Comparison of ENCODE assay signal across 19 cellular contexts in genomic region chr17:75400326-75400939, GRCh38. TPM values are rescaled to one million over a fixed set of nuclear protein-coding genes. Genes with fewer than 3 reads are reported as not detected.
DNase-seq lines count a peak whose midpoint lies in the region; ATAC-seq and TF ChIP-seq lines count a peak whose summit lies in the region.
"Had no signal": no experiment of that assay in that cellular context is flagged by ENCODE, and none has a peak within 500 bp of the region (broad histone marks: within the 10 kb centered on the region; RNA-seq: fewer than 3 reads in every experiment).

No MANE protein-coding gene starts in this region.

- H3K36me3 Mint-ChIP-seq in activated naive CD4-positive, alpha-beta T cell treated with anti-CD3 and anti-CD28 coated beads, Interleukin-2, amount 50 U/mL, for 24 hours = peaks cover 3% of the 10 kb centered on the region
- peaks cover 3% of the 10 kb centered on the region for H3K36me3 Mint-ChIP-seq in IgD-negative memory B cell
- H3K36me3 Mint-ChIP-seq in endodermal cell (ENCODE audit: low read depth) = peaks cover 11% of the 10 kb centered on the region
- H3K36me3 Mint-ChIP-seq in stimulated activated memory B cell treated with anti-CD40 and anti-IgM and Interleukin-4, amounts not matched to agents 10 μg/mL and 1 μg/mL and 100 μg/mL, for 72 hours = peaks cover 33% of the 10 kb centered on the region

- H3K27ac Mint-ChIP-seq in activated naive CD4-positive, alpha-beta T cell treated with anti-CD3 and anti-CD28 coated beads, Interleukin-2, amount 50 U/mL, for 24 hours = peak overlapping the region; percentile 81
- H3K27ac Mint-ChIP-seq in IgD-negative memory B cell (peak overlapping the region; percentile 59 to 92 (median 67)), endodermal cell (no peak overlapping the region)
- peak overlapping the region; percentile 83 for H3K27ac Mint-ChIP-seq in stimulated activated memory B cell treated with anti-CD40 and anti-IgM and Interleukin-4, amounts not matched to agents 10 μg/mL and 1 μg/mL and 100 μg/mL, for 72 hours
- H3K27ac Mint-ChIP-seq: activated naive CD8-positive, alpha-beta T cell treated with anti-CD3 and anti-CD28 coated beads, Interleukin-2, amount 10 ng/mL, durations not matched to agents 7 days and 5 days; brain had no signal

- H3K27me3 ChIP-seq in endodermal cell (ENCODE audit: control insufficient read depth, insufficient read depth, low read length, poor library complexity, severe bottlenecking) = no peaks in the 10 kb centered on the region
- H3K27me3 ChIP-seq: suprapubic skin had no signal

- no peak for TF ChIP-seq CTCF in endodermal cell (conservative IDR thresholded peaks at IDR 0.05)

- H3K9me3 Mint-ChIP-seq in activated naive CD4-positive, alpha-beta T cell treated with anti-CD3 and anti-CD28 coated beads, Interleukin-2, amount 50 U/mL, for 24 hours = no peaks in the 10 kb centered on the region
- no peaks in the 10 kb centered on the region for H3K9me3 Mint-ChIP-seq in IgD-negative memory B cell
- no peaks in the 10 kb centered on the region for H3K9me3 Mint-ChIP-seq in endodermal cell
- no peaks in the 10 kb centered on the region for H3K9me3 Mint-ChIP-seq in stimulated activated memory B cell treated with anti-CD40 and anti-IgM and Interleukin-4, amounts not matched to agents 10 μg/mL and 1 μg/mL and 100 μg/mL, for 72 hours
- H3K9me3 Mint-ChIP-seq: activated naive CD8-positive, alpha-beta T cell treated with anti-CD3 and anti-CD28 coated beads, Interleukin-2, amount 10 ng/mL, durations not matched to agents 7 days and 5 days; brain had no signal

- no peak overlapping the region for H3K9ac ChIP-seq in endodermal cell (ENCODE audit: extremely low read depth, low read length, poor library complexity, severe bottlenecking)

- no peak for DNase-seq in activated naive CD4-positive, alpha-beta T cell (lab: John Stamatoyannopoulos, UW)
- DNase-seq in endodermal cell (peak; percentile 24), cerebellar nuclear complex (lab: John Stamatoyannopoulos, UW) (no peak)
- DNase-seq: activated CD4-positive, alpha-beta T cell treated with anti-CD3 and anti-CD28 coated beads for 1 hour; activated naive CD8-positive, alpha-beta T cell treated with anti-CD3 and anti-CD28 coated beads, Interleukin-2, amount 10 ng/mL, durations not matched to agents 7 days and 5 days; Kasumi-1; NCI-H1092; NCI-H1930; OCI-M1; Right ventricle myocardium superior; stimulated activated CD8-positive, alpha-beta memory T cell treated with anti-CD3 and anti-CD28 coated beads, Interleukin-4, amount 100 ng/mL, for 48 hours had no signal

- H3K36me3 ChIP-seq in endodermal cell (ENCODE audit: control insufficient read depth, insufficient read depth, low read length) = peaks cover 3% of the 10 kb centered on the region
- H3K36me3 ChIP-seq: suprapubic skin had no signal

- WGBS in endodermal cell (ENCODE audit: insufficient coverage in 1 of 2, insufficient read length in 1 of 2), 2 experiments = 91 to 97% methylated on average over 6 to 8 of the region's 8 CpGs

- no peak overlapping the region for H3K27ac ChIP-seq in endodermal cell (ENCODE audit: low read depth, low read length)
- H3K27ac ChIP-seq: suprapubic skin had no signal

- no peaks in the 10 kb centered on the region for H3K9me3 ChIP-seq in endodermal cell (ENCODE audit: control insufficient read depth, low read length)
- H3K9me3 ChIP-seq: suprapubic skin had no signal

- H3K27me3 Mint-ChIP-seq in activated naive CD4-positive, alpha-beta T cell treated with anti-CD3 and anti-CD28 coated beads, Interleukin-2, amount 50 U/mL, for 24 hours = no peaks in the 10 kb centered on the region
- H3K27me3 Mint-ChIP-seq in IgD-negative memory B cell = no peaks in the 10 kb centered on the region
- H3K27me3 Mint-ChIP-seq in endodermal cell (ENCODE audit: insufficient read depth) = no peaks in the 10 kb centered on the region
- no peaks in the 10 kb centered on the region for H3K27me3 Mint-ChIP-seq in stimulated activated memory B cell treated with anti-CD40 and anti-IgM and Interleukin-4, amounts not matched to agents 10 μg/mL and 1 μg/mL and 100 μg/mL, for 72 hours
- H3K27me3 Mint-ChIP-seq: activated naive CD8-positive, alpha-beta T cell treated with anti-CD3 and anti-CD28 coated beads, Interleukin-2, amount 10 ng/mL, durations not matched to agents 7 days and 5 days; brain had no signal

- H3K4me3 Mint-ChIP-seq in activated naive CD4-positive, alpha-beta T cell treated with anti-CD3 and anti-CD28 coated beads, Interleukin-2, amount 50 U/mL, for 24 hours = no peak overlapping the region
- H3K4me3 Mint-ChIP-seq in IgD-negative memory B cell (peak overlapping the region; percentile 18 to 82 (median 76)), endodermal cell (no peak overlapping the region)
- H3K4me3 Mint-ChIP-seq in stimulated activated memory B cell treated with anti-CD40 and anti-IgM and Interleukin-4, amounts not matched to agents 10 μg/mL and 1 μg/mL and 100 μg/mL, for 72 hours = peak overlapping the region; percentile 76
- H3K4me3 Mint-ChIP-seq: activated naive CD8-positive, alpha-beta T cell treated with anti-CD3 and anti-CD28 coated beads, Interleukin-2, amount 10 ng/mL, durations not matched to agents 7 days and 5 days; brain had no signal

- peaks cover 60% of the 10 kb centered on the region for H3K4me1 Mint-ChIP-seq in activated naive CD4-positive, alpha-beta T cell treated with anti-CD3 and anti-CD28 coated beads, Interleukin-2, amount 50 U/mL, for 24 hours
- H3K4me1 Mint-ChIP-seq in IgD-negative memory B cell = peaks cover 45 to 48% (median 47%) of the 10 kb centered on the region in 3 donors
- peaks cover 27% of the 10 kb centered on the region for H3K4me1 Mint-ChIP-seq in endodermal cell
- peaks cover 72% of the 10 kb centered on the region for H3K4me1 Mint-ChIP-seq in stimulated activated memory B cell treated with anti-CD40 and anti-IgM and Interleukin-4, amounts not matched to agents 10 μg/mL and 1 μg/mL and 100 μg/mL, for 72 hours

- H3K4me3 ChIP-seq in endodermal cell (ENCODE audit: low read length) = no peak overlapping the region
- H3K4me3 ChIP-seq: suprapubic skin had no signal

- no peak for ATAC-seq in stimulated activated memory B cell treated with anti-CD40 and anti-IgM and Interleukin-4, amounts not matched to agents 10 μg/mL and 1 μg/mL and 100 μg/mL, for 72 hours
- no peak for ATAC-seq in HG02678 (IDR thresholded peaks at IDR 0.05; ENCODE audit: unreplicated experiment)
- ATAC-seq in GM18868 (IDR thresholded peaks at IDR 0.05; ENCODE audit: unreplicated experiment) = no peak
- ATAC-seq: left lobe of liver had no signal

- H3K4me1 ChIP-seq in endodermal cell (ENCODE audit: control insufficient read depth, insufficient read depth, low read length) = no peaks in the 10 kb centered on the region

RNA-seq across cellular contexts. Expression of gene GRB2, which starts 5.0 kb away (rescaled TPM):
- 333 TPM for polyA plus RNA-seq in IgD-negative memory B cell
- 10 to 100 TPM; 85.5 to 86.6 TPM for total RNA-seq in endodermal cell
- polyA plus RNA-seq in endodermal cell (2013, experiment 1 of 2) = 68.0 TPM
- polyA plus RNA-seq in endodermal cell (2013, experiment 2 of 2) = 56.4 TPM

RNA-seq across cellular contexts. Expression of gene TMEM94, which starts 56.0 kb away (rescaled TPM):
- polyA plus RNA-seq in IgD-negative memory B cell = 19.5 TPM
- 100 to 1,000 TPM in 1 of 2 donors, 10 to 100 TPM in 1; 96.0 to 106 TPM for total RNA-seq in endodermal cell
- polyA plus RNA-seq in endodermal cell (2013, experiment 1 of 2) = 90.8 TPM
- polyA plus RNA-seq in endodermal cell (2013, experiment 2 of 2) = 82.1 TPM

Comparison
In these comparisons a context has a peak if more than half of its experiments do, and no peak if none do; other contexts are left out.
1. H3K4me3 Mint-ChIP-seq: peak in IgD-negative memory B cell (4 of 4) and stimulated activated memory B cell treated with anti-CD40 and anti-IgM and Interleukin-4, amounts not matched to agents 10 μg/mL and 1 μg/mL and 100 μg/mL, for 72 hours (single experiment); none in activated naive CD4-positive, alpha-beta T cell treated with anti-CD3 and anti-CD28 coated beads, Interleukin-2, amount 50 U/mL, for 24 hours (single experiment) and endodermal cell (single experiment).